ENCODE assay signal across 19 cellular contexts in genomic region chr15:62465173-62465572, GRCh38.
DNase-seq lines count a peak whose midpoint lies in the region; ATAC-seq and TF ChIP-seq lines count a peak whose summit lies in the region.
"Had no signal": no experiment of that assay in that cellular context is flagged by ENCODE, and none has a peak within 500 bp of the region (broad histone marks: within the 10 kb centered on the region; RNA-seq: fewer than 3 reads in every experiment).

No MANE protein-coding gene starts in this region.

- intact Hi-C loops in sigmoid colon (cut with DNase I): no loop called here
- intact Hi-C loops in activated CD4-positive, alpha-beta T cell treated with anti-CD3 and anti-CD28 coated beads, Interleukin-2, amount 10 ng/mL, durations not matched to agents 24 days and 14 days (cut with micrococcal nuclease): no loop called here

- no peaks in the 10 kb centered on the region for H3K9me3 ChIP-seq in Karpas-422 (ENCODE audit: low read length)
- H3K9me3 ChIP-seq in sigmoid colon: no peaks in the 10 kb centered on the region
- H3K9me3 ChIP-seq: A549, esophagus muscularis mucosa, transverse colon had no signal

- no peaks in the 10 kb centered on the region for H3K79me2 ChIP-seq in Karpas-422 (ENCODE audit: low read length)
- H3K79me2 ChIP-seq: parathyroid adenoma had no signal

- H3K27ac Mint-ChIP-seq in activated CD4-positive, alpha-beta T cell treated with anti-CD3 and anti-CD28 coated beads, Interleukin-2, amount 10 ng/mL, durations not matched to agents 24 days and 14 days: no peak overlapping the region
- H3K27ac Mint-ChIP-seq: CD4-positive, CD25-positive, alpha-beta regulatory T cell had no signal

- TF ChIP-seq CTCF in AG09309 (IDR thresholded peaks at IDR 0.05; ENCODE audit: control insufficient read depth, insufficient read depth, low read depth, low read length, missing control alignments) (no peak), foreskin fibroblast (IDR thresholded peaks at IDR 0.05; ENCODE audit: low read depth, low read length) (no peak), sigmoid colon (IDR thresholded peaks at IDR 0.05) (no peak)

- 0 out of 2 replicates have a peak, but pooled peaks cover 4% of the 10 kb centered on the region for H4K20me1 ChIP-seq in Karpas-422 (ENCODE audit: insufficient read depth, low read depth, low read length)

- H3K4me3 Mint-ChIP-seq in activated CD4-positive, alpha-beta T cell treated with anti-CD3 and anti-CD28 coated beads, Interleukin-2, amount 10 ng/mL, durations not matched to agents 24 days and 14 days: no peak overlapping the region
- H3K4me3 Mint-ChIP-seq: CD4-positive, CD25-positive, alpha-beta regulatory T cell had no signal

- H3K27me3 Mint-ChIP-seq in activated CD4-positive, alpha-beta T cell treated with anti-CD3 and anti-CD28 coated beads, Interleukin-2, amount 10 ng/mL, durations not matched to agents 24 days and 14 days: no peaks in the 10 kb centered on the region

- DNase-seq in AG09309 (ENCODE audit: low read depth) (no peak), Karpas-422 (peak; percentile 16), foreskin fibroblast (no peak), sigmoid colon (peak; percentile 36), NCI-H1694 (lab: John Stamatoyannopoulos, UW) (no peak), midbrain (lab: John Stamatoyannopoulos, UW) (no peak)
- DNase-seq in activated CD4-positive, alpha-beta T cell treated with anti-CD3 and anti-CD28 coated beads, Interleukin-2, amount 10 ng/mL, durations not matched to agents 24 days and 14 days: no peak
- DNase-seq: activated CD4-positive, alpha-beta T cell treated with anti-CD3 and anti-CD28 coated beads, Interleukin-2, amount 50 U/mL, for 4 hours; activated gamma-delta T cell treated with Interleukin-2 at 50 U/mL for 16 hours; CD4-positive, CD25-positive, alpha-beta regulatory T cell; DMS53; left ventricle myocardium superior; NCI-H1417 treated with DMSO at 0.1 percent for 48 hours; stimulated activated naive CD8-positive, alpha-beta T cell treated with anti-CD3 and anti-CD28 coated beads, Interleukin-15, Interleukin-2, amounts not matched to agents 100 U/mL and 50 U/mL, for 24 hours; transverse colon had no signal

- no peaks in the 10 kb centered on the region for H3K4me1 Mint-ChIP-seq in activated CD4-positive, alpha-beta T cell treated with anti-CD3 and anti-CD28 coated beads, Interleukin-2, amount 10 ng/mL, durations not matched to agents 24 days and 14 days
- H3K4me1 Mint-ChIP-seq: CD4-positive, CD25-positive, alpha-beta regulatory T cell had no signal

- H3K4me1 ChIP-seq in Karpas-422 (ENCODE audit: low read length): no peaks in the 10 kb centered on the region
- peaks cover 0 to 27% (median 23%) of the 10 kb centered on the region in 4 donors for H3K4me1 ChIP-seq in sigmoid colon
- H3K4me1 ChIP-seq: A549, parathyroid adenoma had no signal

- H3K36me3 ChIP-seq in Karpas-422 (ENCODE audit: insufficient read depth, low read length): no peaks in the 10 kb centered on the region
- no peaks in the 10 kb centered on the region for H3K36me3 ChIP-seq in sigmoid colon
- H3K36me3 ChIP-seq: esophagus muscularis mucosa, transverse colon had no signal

- no peak for ATAC-seq in HG03520 (IDR thresholded peaks at IDR 0.05; ENCODE audit: unreplicated experiment)
- ATAC-seq: A549; left ventricle myocardium superior; stimulated activated naive CD8-positive, alpha-beta T cell treated with anti-CD3 and anti-CD28 coated beads, Interleukin-15, Interleukin-2, amounts not matched to agents 100 U/mL and 50 U/mL, for 24 hours had no signal

- H3K9ac ChIP-seq in Karpas-422 (ENCODE audit: low read length): no peak overlapping the region
- H3K9ac ChIP-seq: parathyroid adenoma had no signal

- no peaks in the 10 kb centered on the region for H3K27me3 ChIP-seq in Karpas-422 (ENCODE audit: low read length)
- no peaks in the 10 kb centered on the region for H3K27me3 ChIP-seq in sigmoid colon
- H3K27me3 ChIP-seq: esophagus muscularis mucosa, transverse colon had no signal

- no peaks in the 10 kb centered on the region for H3K9me3 Mint-ChIP-seq in activated CD4-positive, alpha-beta T cell treated with anti-CD3 and anti-CD28 coated beads, Interleukin-2, amount 10 ng/mL, durations not matched to agents 24 days and 14 days

- no peak overlapping the region for H3K4me2 ChIP-seq in Karpas-422 (ENCODE audit: low read depth, low read length, poor library complexity, severe bottlenecking)
- H3K4me2 ChIP-seq: A549 had no signal

- H3K4me3 ChIP-seq in AG09309 (ENCODE audit: control insufficient read depth, low read depth, low read length): peak overlapping the region; percentile 38
- H3K4me3 ChIP-seq in Karpas-422 (ENCODE audit: low read length): no peak overlapping the region
- H3K4me3 ChIP-seq in foreskin fibroblast (ENCODE audit: low read depth in 1 of 2, low read length in 2 of 2): peak overlapping the region; percentile 30 to 31
- no peak overlapping the region for H3K4me3 ChIP-seq in sigmoid colon
- H3K4me3 ChIP-seq: A549, esophagus muscularis mucosa, transverse colon had no signal

- no peak overlapping the region for H3K27ac ChIP-seq in Karpas-422 (ENCODE audit: low read length)
- no peak overlapping the region for H3K27ac ChIP-seq in sigmoid colon
- H3K27ac ChIP-seq: A549, esophagus muscularis mucosa, parathyroid adenoma, transverse colon had no signal

- no peaks in the 10 kb centered on the region for H3K36me3 Mint-ChIP-seq in activated CD4-positive, alpha-beta T cell treated with anti-CD3 and anti-CD28 coated beads, Interleukin-2, amount 10 ng/mL, durations not matched to agents 24 days and 14 days (ENCODE audit: low read depth)
- H3K36me3 Mint-ChIP-seq: CD4-positive, CD25-positive, alpha-beta regulatory T cell had no signal

- no peak overlapping the region for H2AFZ ChIP-seq in Karpas-422 (ENCODE audit: low read length)
- H2AFZ ChIP-seq: parathyroid adenoma had no signal

- TF ChIP-seq POLR2A in sigmoid colon (IDR thresholded peaks at IDR 0.05): no peak

- 80 to 91% methylated on average over 12 of the region's 12 CpGs for WGBS in sigmoid colon, 2 donors

- no peak for TF ChIP-seq EP300 in sigmoid colon (IDR thresholded peaks at IDR 0.05)

- H3K9me2 ChIP-seq in Karpas-422 (replicated peaks; ENCODE audit: insufficient read depth, low read length): no peaks in the 10 kb centered on the region

Comparison
In these comparisons a context has a peak if more than half of its experiments do, and no peak if none do; other contexts are left out.
1. DNase-seq: peak in Karpas-422 (single experiment) and sigmoid colon (single experiment); none in AG09309 (single experiment), foreskin fibroblast (0 of 2), NCI-H1694 (single experiment), activated CD4-positive, alpha-beta T cell treated with anti-CD3 and anti-CD28 coated beads, Interleukin-2, amount 10 ng/mL, durations not matched to agents 24 days and 14 days (single experiment) and midbrain (single experiment).
2. H3K4me3 ChIP-seq: peak in AG09309 (single experiment) and foreskin fibroblast (2 of 2); none in Karpas-422 (single experiment) and sigmoid colon (0 of 4).